Comparison of ENCODE assay signal across 8 cellular contexts in genomic region chr18:46071615-46071893, GRCh38. TPM values are rescaled to one million over a fixed set of nuclear protein-coding genes. Genes with fewer than 3 reads are reported as not detected.
DNase-seq lines count a peak whose midpoint lies in the region; ATAC-seq and TF ChIP-seq lines count a peak whose summit lies in the region.

No MANE protein-coding gene starts in this region.

- no peaks in the 10 kb centered on the region for H3K36me3 Mint-ChIP-seq in activated T-cell treated with anti-CD3 and anti-CD28 coated beads, Interleukin-2, amount 50 U/mL, for 72 hours (ENCODE audit: insufficient read depth in 2 of 2)

- no peak overlapping the region for H3K27ac Mint-ChIP-seq in activated T-cell treated with anti-CD3 and anti-CD28 coated beads, Interleukin-2, amount 50 U/mL, for 72 hours

- peaks cover 52% of the 10 kb centered on the region for H3K4me1 Mint-ChIP-seq in activated T-cell treated with anti-CD3 and anti-CD28 coated beads, Interleukin-2, amount 50 U/mL, for 72 hours (ENCODE audit: low read depth)

- H3K4me3 ChIP-seq in fibroblast of villous mesenchyme (ENCODE audit: low read depth, low read length) (peak overlapping the region; percentile 74), prostate gland (peak overlapping the region; percentile 73 to 96)

- H3K36me3 ChIP-seq in prostate gland, result no peaks in the 10 kb centered on the region

- H3K27me3 Mint-ChIP-seq in activated T-cell treated with anti-CD3 and anti-CD28 coated beads, Interleukin-2, amount 50 U/mL, for 72 hours (ENCODE audit: low read depth), result no peaks in the 10 kb centered on the region

- H3K4me3 Mint-ChIP-seq in activated T-cell treated with anti-CD3 and anti-CD28 coated beads, Interleukin-2, amount 50 U/mL, for 72 hours, result peak overlapping the region; percentile 75 to 84

- H3K27ac ChIP-seq in VCaP (peak overlapping the region; percentile 55; the same call in 1 of the 2 replicates), prostate gland (peak overlapping the region; percentile 30 to 78)

- peak in 1 of 2 donors; percentile 19 for DNase-seq in activated T-cell treated with anti-CD3 and anti-CD28 coated beads, Interleukin-2, amount 50 U/mL, for 72 hours
- no peak for DNase-seq in activated T-cell treated with anti-CD3 and anti-CD28 coated beads for 4 hours
- DNase-seq in fibroblast of villous mesenchyme (ENCODE audit: low read depth), result no peak
- no peak for DNase-seq in prostate gland (ENCODE audit: low spot score)
- DNase-seq in NCI-H1105 treated with DMSO at 0.1 percent for 48 hours (lab: John Stamatoyannopoulos, UW), result no peak
- DNase-seq in foreskin melanocyte, result no peak

- TF ChIP-seq POLR2A in prostate gland (IDR thresholded peaks at IDR 0.05), result no peak

- TF ChIP-seq CTCF in VCaP (conservative IDR thresholded peaks at IDR 0.05) (no peak), fibroblast of villous mesenchyme (IDR thresholded peaks at IDR 0.05; ENCODE audit: insufficient read depth, low read depth, low read length) (no peak), prostate gland (IDR thresholded peaks at IDR 0.05) (no peak)

- H3K9me3 ChIP-seq in prostate gland, result no peaks in the 10 kb centered on the region

- H3K9me3 Mint-ChIP-seq in activated T-cell treated with anti-CD3 and anti-CD28 coated beads, Interleukin-2, amount 50 U/mL, for 72 hours, result no peaks in the 10 kb centered on the region

- ATAC-seq in activated T-cell treated with anti-CD3 and anti-CD28 coated beads, Interleukin-2, amount 50 U/mL, for 72 hours (replicated peaks in 1 of 2), result peak; percentile 34 to 39
- no peak for ATAC-seq in GM18519 (IDR thresholded peaks at IDR 0.05; ENCODE audit: low FRiP score, unreplicated experiment)

- no peaks in the 10 kb centered on the region for H3K4me1 ChIP-seq in prostate gland (replicated peaks)

- H3K27me3 ChIP-seq in prostate gland (replicated peaks; ENCODE audit: insufficient read depth), result no peaks in the 10 kb centered on the region

- 0% methylated on average over 12 of the region's 17 CpGs for WGBS in prostate gland

- intact Hi-C loops in prostate gland (cut with DNase I), result loop anchor here (10.0 kb wide), 4 partner anchors 97 to 447 kb away; no protein-coding TSS in a partner anchor

RNA-seq across cellular contexts. Expression of gene PSTPIP2, which starts 0.5 kb away (rescaled TPM):
- 10 to 100 TPM; 26.6 to 30.1 TPM for total RNA-seq in activated T-cell treated with anti-CD3 and anti-CD28 coated beads, Interleukin-2, amount 50 U/mL, for 72 hours
- total RNA-seq in fibroblast of villous mesenchyme (8.7 and 21.2 TPM in 2 replicates), prostate gland (10 to 100 TPM in 1 of 2 donors, 1 to 10 TPM in 1; 7.0 to 21.1 TPM)

RNA-seq across cellular contexts. Expression of gene ATP5F1A, which starts 26.5 kb away (rescaled TPM):
- 100 to 1,000 TPM; 378 to 401 TPM for total RNA-seq in activated T-cell treated with anti-CD3 and anti-CD28 coated beads, Interleukin-2, amount 50 U/mL, for 72 hours
- 671 and 759 TPM in 2 replicates for total RNA-seq in fibroblast of villous mesenchyme
- total RNA-seq in prostate gland, result 100 to 1,000 TPM; 457 to 522 TPM

RNA-seq across cellular contexts. Expression of gene HAUS1, which starts 32.6 kb away (rescaled TPM):
- 10 to 100 TPM; 42.0 to 43.4 TPM for total RNA-seq in activated T-cell treated with anti-CD3 and anti-CD28 coated beads, Interleukin-2, amount 50 U/mL, for 72 hours
- total RNA-seq in fibroblast of villous mesenchyme (37.1 and 51.2 TPM in 2 replicates), prostate gland (10 to 100 TPM; 19.9 to 26.9 TPM)
